8 cellular contexts compared by ENCODE assay signal in genomic region chr6:16511048-16511660, GRCh38.
A peak's percentile ranks its signal among the peaks of the same experiment; 100 is the strongest.
DNase-seq lines count a peak whose midpoint lies in the region; ATAC-seq lines count a peak whose summit lies in the region.

No MANE protein-coding gene starts in this region.

- CTCF ChIA-PET in activated CD4-positive, alpha-beta memory T cell treated with anti-CD3 and anti-CD28 coated beads for 36 hours (lab: Charles Lee), result interaction anchor here (0.6 to 7.2 kb wide), 45 partner anchors 8 to 457 kb away, joined by 3 to 62 read pairs (median 4); partner anchors contain the start of gene ATXN1

- no peaks in the 10 kb centered on the region for H3K9me3 Mint-ChIP-seq in activated CD4-positive, alpha-beta memory T cell treated with anti-CD3 and anti-CD28 coated beads for 36 hours

- ATAC-seq in HG02610 (IDR thresholded peaks at IDR 0.05; ENCODE audit: unreplicated experiment), result no peak
- no peak for ATAC-seq in GM21526 (IDR thresholded peaks at IDR 0.05; ENCODE audit: low FRiP score, unreplicated experiment)

- DNase-seq in NCI-H1105 treated with DMSO at 0.1 percent for 48 hours (lab: John Stamatoyannopoulos, UW) (peak; percentile 8), NCI-H1105 (lab: John Stamatoyannopoulos, UW) (no peak), KBM-7 (peak; percentile 53), foreskin melanocyte (peak; percentile 37), retina (peak; percentile 43)
- DNase-seq in activated CD4-positive, alpha-beta memory T cell treated with anti-CD3 and anti-CD28 coated beads for 36 hours, result peak; percentile 44

- intact Hi-C loops in activated CD4-positive, alpha-beta memory T cell treated with anti-CD3 and anti-CD28 coated beads for 36 hours (cut with micrococcal nuclease), result loop anchor here (1.0 to 5.0 kb wide), 4 partner anchors 23 to 251 kb away; no protein-coding TSS in a partner anchor

- H3K4me1 Mint-ChIP-seq in activated CD4-positive, alpha-beta memory T cell treated with anti-CD3 and anti-CD28 coated beads for 36 hours (ENCODE audit: low read depth), result peaks cover 59% of the 10 kb centered on the region

- POLR2A ChIA-PET in activated CD4-positive, alpha-beta memory T cell treated with anti-CD3 and anti-CD28 coated beads for 36 hours (lab: Charles Lee), result interaction anchor here (0.8 to 3.5 kb wide), 8 partner anchors 22 to 252 kb away, joined by 3 to 19 read pairs (median 6); partner anchors contain the start of gene ATXN1

- H3K27me3 Mint-ChIP-seq in activated CD4-positive, alpha-beta memory T cell treated with anti-CD3 and anti-CD28 coated beads for 36 hours, result no peaks in the 10 kb centered on the region

- in situ Hi-C loops in KBM-7 (cut with MboI; ENCODE audit: low pct_unique_long_range_greater_than_20kb, low sequenced_read_pairs), result loop anchor here (25.0 kb wide), 1 partner anchor 251 kb away; the partner anchor contains the start of gene ATXN1

- H3K27ac Mint-ChIP-seq in activated CD4-positive, alpha-beta memory T cell treated with anti-CD3 and anti-CD28 coated beads for 36 hours, result peak overlapping the region; percentile 89

- peaks cover 7% of the 10 kb centered on the region for H3K36me3 Mint-ChIP-seq in activated CD4-positive, alpha-beta memory T cell treated with anti-CD3 and anti-CD28 coated beads for 36 hours

- H3K4me3 Mint-ChIP-seq in activated CD4-positive, alpha-beta memory T cell treated with anti-CD3 and anti-CD28 coated beads for 36 hours, result peak overlapping the region; percentile 18
